Comparison of ENCODE assay signal across 17 cellular contexts in the genomic region with DNA sequence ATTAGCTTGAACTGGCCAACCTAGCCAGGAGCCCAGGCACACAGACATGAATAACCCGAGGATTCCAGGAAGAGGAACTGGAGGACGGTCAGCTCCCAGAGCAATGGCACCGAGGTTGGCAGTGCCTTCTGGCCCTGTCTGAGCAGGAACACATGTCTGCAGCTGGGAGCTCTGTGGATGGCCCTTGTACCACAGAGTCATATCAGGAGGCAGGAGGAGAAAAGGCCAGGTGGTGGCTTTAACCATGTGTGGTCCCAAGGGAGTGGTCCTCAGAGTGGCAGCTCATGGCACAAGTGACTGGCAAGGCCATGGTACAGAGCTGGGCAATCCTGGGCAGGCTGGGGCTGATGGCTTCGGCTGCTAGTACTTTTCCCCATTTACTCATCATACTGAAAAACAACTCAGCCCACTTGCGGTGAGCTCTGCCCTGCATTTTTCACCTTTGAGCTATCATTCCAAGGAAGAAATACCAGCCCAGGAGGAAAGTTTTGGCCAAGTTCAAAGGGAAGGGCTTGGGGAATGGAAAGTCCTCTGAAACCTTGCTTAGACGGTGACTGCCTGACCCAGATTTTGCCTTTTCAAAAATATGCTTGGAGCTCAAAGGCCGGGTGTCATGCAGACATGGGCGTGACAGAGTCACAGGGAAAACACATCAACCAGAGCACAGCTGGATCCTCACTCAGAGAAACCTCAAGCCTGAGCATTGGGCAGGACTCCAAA. TPM values are rescaled to one million over a fixed set of nuclear protein-coding genes. Genes with fewer than 3 reads are reported as not detected.
DNase-seq lines count a peak whose midpoint lies in the region; ATAC-seq lines count a peak whose summit lies in the region.
"Had no signal": no experiment of that assay in that cellular context is flagged by ENCODE, and none has a peak within 500 bp of the region (broad histone marks: within the 10 kb centered on the region; RNA-seq: fewer than 3 reads in every experiment).

No MANE protein-coding gene starts in this region.

- no peak overlapping the region for H3K27ac Mint-ChIP-seq in stimulated activated naive B cell treated with anti-CD40 and anti-IgM and Interleukin-4, amounts not matched to agents 10 μg/mL and 1 μg/mL and 100 μg/mL, for 72 hours
- H3K27ac Mint-ChIP-seq: activated CD4-positive, alpha-beta memory T cell treated with anti-CD3 and anti-CD28 coated beads for 36 hours; activated T-helper 2 cell treated with anti-CD3 and anti-CD28 coated beads, Interferon-gamma antibody, Interleukin-2, Interleukin-4, amounts not matched to agents 10 μg/mL and 5 μg/mL and 100 μg/mL, durations not matched to agents 14 hours and 24 hours and 36 hours had no signal

- H3K27me3 Mint-ChIP-seq in stimulated activated naive B cell treated with anti-CD40 and anti-IgM and Interleukin-4, amounts not matched to agents 10 μg/mL and 1 μg/mL and 100 μg/mL, for 72 hours: peaks cover 24 to 42% of the 10 kb centered on the region in 2 donors

- no peaks in the 10 kb centered on the region for H3K9me3 Mint-ChIP-seq in stimulated activated naive B cell treated with anti-CD40 and anti-IgM and Interleukin-4, amounts not matched to agents 10 μg/mL and 1 μg/mL and 100 μg/mL, for 72 hours
- H3K9me3 Mint-ChIP-seq: activated CD4-positive, alpha-beta memory T cell treated with anti-CD3 and anti-CD28 coated beads for 36 hours; activated T-helper 2 cell treated with anti-CD3 and anti-CD28 coated beads, Interferon-gamma antibody, Interleukin-2, Interleukin-4, amounts not matched to agents 10 μg/mL and 5 μg/mL and 100 μg/mL, durations not matched to agents 14 hours and 24 hours and 36 hours; neural crest cell had no signal

- no peak overlapping the region for H3K4me3 Mint-ChIP-seq in stimulated activated naive B cell treated with anti-CD40 and anti-IgM and Interleukin-4, amounts not matched to agents 10 μg/mL and 1 μg/mL and 100 μg/mL, for 72 hours
- H3K4me3 Mint-ChIP-seq: activated CD4-positive, alpha-beta memory T cell treated with anti-CD3 and anti-CD28 coated beads for 36 hours; neural crest cell had no signal

- ATAC-seq in stimulated activated naive B cell treated with anti-CD40 and anti-IgM and Interleukin-4, amounts not matched to agents 10 μg/mL and 1 μg/mL and 100 μg/mL, for 72 hours (replicated peaks): peak; percentile 21 to 25
- ATAC-seq in GM18861 (IDR thresholded peaks at IDR 0.05; ENCODE audit: unreplicated experiment): no peak
- ATAC-seq: left lung had no signal

- peaks cover 4 to 14% of the 10 kb centered on the region in 2 donors for H3K4me1 Mint-ChIP-seq in stimulated activated naive B cell treated with anti-CD40 and anti-IgM and Interleukin-4, amounts not matched to agents 10 μg/mL and 1 μg/mL and 100 μg/mL, for 72 hours

- no peaks in the 10 kb centered on the region for H3K36me3 Mint-ChIP-seq in stimulated activated naive B cell treated with anti-CD40 and anti-IgM and Interleukin-4, amounts not matched to agents 10 μg/mL and 1 μg/mL and 100 μg/mL, for 72 hours
- H3K36me3 Mint-ChIP-seq: activated CD4-positive, alpha-beta memory T cell treated with anti-CD3 and anti-CD28 coated beads for 36 hours had no signal

- DNase-seq in DMS79 treated with DMSO at 0.1 percent for 48 hours (lab: John Stamatoyannopoulos, UW): peak; percentile 6
- DNase-seq in DMS79 (lab: John Stamatoyannopoulos, UW): no peak
- DNase-seq in RPMI7951 (ENCODE audit: low read depth): peak; percentile 73
- DNase-seq in islet precursor cell: peak; percentile 42
- DNase-seq in stimulated activated naive B cell treated with anti-CD40 and anti-IgM and Interleukin-4, amounts not matched to agents 10 μg/mL and 1 μg/mL and 100 μg/mL, for 72 hours: no peak
- DNase-seq in RKO (ENCODE audit: low spot score): no peak
- no peak for DNase-seq in NCI-H1092 treated with DMSO at 0.1 percent for 48 hours (lab: John Stamatoyannopoulos, UW)
- DNase-seq: 8988T; activated CD4-positive, alpha-beta memory T cell treated with anti-CD3 and anti-CD28 coated beads for 36 hours; effector CD8-positive, alpha-beta T cell; KBM-7; left lung; T-helper 9 cell; tibial artery had no signal

RNA-seq across cellular contexts. Expression of a gene that starts 25.7 kb away (rescaled TPM):
- under 0.01 and 0.10 TPM in 2 replicates for total RNA-seq in RPMI7951 (2014; rRNA removed; shearing (Covaris generic))
- total RNA-seq: activated CD4-positive, alpha-beta memory T cell treated with anti-CD3 and anti-CD28 coated beads for 36 hours; activated T-helper 2 cell treated with anti-CD3 and anti-CD28 coated beads, Interferon-gamma antibody, Interleukin-2, Interleukin-4, amounts not matched to agents 10 μg/mL and 5 μg/mL and 100 μg/mL, durations not matched to agents 14 hours and 24 hours and 36 hours had no signal

Comparison
In these comparisons a context has a peak if more than half of its experiments do, and no peak if none do; other contexts are left out.
1. DNase-seq: peak in DMS79 treated with DMSO at 0.1 percent for 48 hours (single experiment), RPMI7951 (single experiment) and islet precursor cell (single experiment); none in DMS79 (single experiment), stimulated activated naive B cell treated with anti-CD40 and anti-IgM and Interleukin-4, amounts not matched to agents 10 μg/mL and 1 μg/mL and 100 μg/mL, for 72 hours (single experiment), RKO (single experiment) and NCI-H1092 treated with DMSO at 0.1 percent for 48 hours (single experiment).